In genomic region chr13:39259371-39259770, GRCh38 we compare ENCODE assay signal across 18 cellular contexts.
DNase-seq lines count a peak whose midpoint lies in the region; ATAC-seq and TF ChIP-seq lines count a peak whose summit lies in the region.
"Had no signal": no experiment of that assay in that cellular context is flagged by ENCODE, and none has a peak within 500 bp of the region (broad histone marks: within the 10 kb centered on the region; RNA-seq: fewer than 3 reads in every experiment).

No MANE protein-coding gene starts in this region.

- no peaks in the 10 kb centered on the region for H3K36me3 Mint-ChIP-seq in endodermal cell (ENCODE audit: low read depth)
- H3K36me3 Mint-ChIP-seq: CD8-positive, alpha-beta T cell had no signal

- H3K36me3 ChIP-seq in KMS-11 (ENCODE audit: insufficient read depth) (no peaks in the 10 kb centered on the region), endodermal cell (ENCODE audit: control insufficient read depth, insufficient read depth, low read length) (no peaks in the 10 kb centered on the region)
- H3K36me3 ChIP-seq: MG63 had no signal

- H3K27me3 ChIP-seq in KMS-11 (ENCODE audit: insufficient read depth, low read depth) (no peaks in the 10 kb centered on the region), endodermal cell (ENCODE audit: control insufficient read depth, insufficient read depth, low read length, poor library complexity, severe bottlenecking) (no peaks in the 10 kb centered on the region)
- H3K27me3 ChIP-seq: MG63 had no signal

- TF ChIP-seq CTCF in KMS-11 (conservative IDR thresholded peaks at IDR 0.05; ENCODE audit: low read depth, low read length) (no peak), endodermal cell (conservative IDR thresholded peaks at IDR 0.05) (no peak)

- H3K9me3 Mint-ChIP-seq in endodermal cell: no peaks in the 10 kb centered on the region
- H3K9me3 Mint-ChIP-seq: CD8-positive, alpha-beta T cell had no signal

- H4K20me1 ChIP-seq in KMS-11 (ENCODE audit: insufficient read depth): no peaks in the 10 kb centered on the region

- H3K4me1 Mint-ChIP-seq in endodermal cell: no peaks in the 10 kb centered on the region

- DNase-seq in activated T-cell treated with anti-CD3 and anti-CD28 coated beads for 24 hours (ENCODE audit: low read depth): peak; percentile 17
- DNase-seq in activated T-cell treated with anti-CD3 and anti-CD28 coated beads, Interleukin-2, amount 50 U/mL, for 1 hour: no peak
- DNase-seq in stimulated activated CD4-positive, alpha-beta T cell treated with anti-CD3 and anti-CD28 coated beads, Interleukin-15, amount 100 ng/mL, for 24 hours: peak; percentile 29
- no peak for DNase-seq in inferior parietal cortex (ENCODE audit: extremely low spot score)
- DNase-seq in COR-L47 (lab: John Stamatoyannopoulos, UW): no peak
- DNase-seq in endodermal cell: no peak
- DNase-seq: caudate nucleus; CD8-positive, alpha-beta T cell; effector memory CD4-positive, alpha-beta T cell; GM23248; left cardiac atrium; MG63; NCI-H187 treated with DMSO at 0.1 percent for 48 hours; NCI-H510A treated with DMSO at 0.1 percent for 48 hours had no signal

- H3K4me3 ChIP-seq in KMS-11 (IDR thresholded peaks at IDR 0.05; ENCODE audit: insufficient read depth, low read depth, low read length) (no peak overlapping the region), endodermal cell (ENCODE audit: low read length) (no peak overlapping the region)
- H3K4me3 ChIP-seq: GM23248, MG63, skin epidermis had no signal

- H3K27me3 Mint-ChIP-seq in endodermal cell (ENCODE audit: insufficient read depth): no peaks in the 10 kb centered on the region

- no peak overlapping the region for H2AFZ ChIP-seq in KMS-11 (ENCODE audit: low read depth)
- H2AFZ ChIP-seq: GM23248, parathyroid adenoma had no signal

- ATAC-seq in GM18907 (IDR thresholded peaks at IDR 0.05; ENCODE audit: unreplicated experiment): peak; percentile 69
- ATAC-seq: CD8-positive, alpha-beta T cell; left cardiac atrium had no signal

- H3K4me1 ChIP-seq in KMS-11 (ENCODE audit: low read depth, poor library complexity, severe bottlenecking): peaks cover 37% of the 10 kb centered on the region
- H3K4me1 ChIP-seq in endodermal cell (ENCODE audit: control insufficient read depth, insufficient read depth, low read length): no peaks in the 10 kb centered on the region
- H3K4me1 ChIP-seq: parathyroid adenoma had no signal

- H3K9me3 ChIP-seq in endodermal cell (ENCODE audit: control insufficient read depth, low read length): no peaks in the 10 kb centered on the region

- no peak overlapping the region for H3K4me3 Mint-ChIP-seq in endodermal cell
- H3K4me3 Mint-ChIP-seq: CD8-positive, alpha-beta T cell had no signal

- no peak overlapping the region for H3K9ac ChIP-seq in KMS-11
- H3K9ac ChIP-seq in endodermal cell (ENCODE audit: extremely low read depth, low read length, poor library complexity, severe bottlenecking): no peak overlapping the region
- H3K9ac ChIP-seq: GM23248, parathyroid adenoma had no signal

- no peaks in the 10 kb centered on the region for H3K79me2 ChIP-seq in KMS-11 (ENCODE audit: insufficient read depth, low read depth)
- H3K79me2 ChIP-seq: parathyroid adenoma had no signal

- peak overlapping the region; percentile 52 for H3K4me2 ChIP-seq in KMS-11

- no peak overlapping the region for H3K27ac Mint-ChIP-seq in endodermal cell
- H3K27ac Mint-ChIP-seq: CD8-positive, alpha-beta T cell had no signal

- H3K27ac ChIP-seq in KMS-11: peak overlapping the region; percentile 31; the same call in 1 of the 2 replicates
- H3K27ac ChIP-seq in endodermal cell (ENCODE audit: low read depth, low read length): no peak overlapping the region
- H3K27ac ChIP-seq: GM23248, parathyroid adenoma, skin epidermis had no signal

Comparison
In these comparisons a context has a peak if more than half of its experiments do, and no peak if none do; other contexts are left out.
1. DNase-seq: peak in activated T-cell treated with anti-CD3 and anti-CD28 coated beads for 24 hours (single experiment) and stimulated activated CD4-positive, alpha-beta T cell treated with anti-CD3 and anti-CD28 coated beads, Interleukin-15, amount 100 ng/mL, for 24 hours (single experiment); none in activated T-cell treated with anti-CD3 and anti-CD28 coated beads, Interleukin-2, amount 50 U/mL, for 1 hour (single experiment), inferior parietal cortex (single experiment), COR-L47 (single experiment) and endodermal cell (single experiment).